1 cellular context compared by ENCODE assay signal in the genomic region with DNA sequence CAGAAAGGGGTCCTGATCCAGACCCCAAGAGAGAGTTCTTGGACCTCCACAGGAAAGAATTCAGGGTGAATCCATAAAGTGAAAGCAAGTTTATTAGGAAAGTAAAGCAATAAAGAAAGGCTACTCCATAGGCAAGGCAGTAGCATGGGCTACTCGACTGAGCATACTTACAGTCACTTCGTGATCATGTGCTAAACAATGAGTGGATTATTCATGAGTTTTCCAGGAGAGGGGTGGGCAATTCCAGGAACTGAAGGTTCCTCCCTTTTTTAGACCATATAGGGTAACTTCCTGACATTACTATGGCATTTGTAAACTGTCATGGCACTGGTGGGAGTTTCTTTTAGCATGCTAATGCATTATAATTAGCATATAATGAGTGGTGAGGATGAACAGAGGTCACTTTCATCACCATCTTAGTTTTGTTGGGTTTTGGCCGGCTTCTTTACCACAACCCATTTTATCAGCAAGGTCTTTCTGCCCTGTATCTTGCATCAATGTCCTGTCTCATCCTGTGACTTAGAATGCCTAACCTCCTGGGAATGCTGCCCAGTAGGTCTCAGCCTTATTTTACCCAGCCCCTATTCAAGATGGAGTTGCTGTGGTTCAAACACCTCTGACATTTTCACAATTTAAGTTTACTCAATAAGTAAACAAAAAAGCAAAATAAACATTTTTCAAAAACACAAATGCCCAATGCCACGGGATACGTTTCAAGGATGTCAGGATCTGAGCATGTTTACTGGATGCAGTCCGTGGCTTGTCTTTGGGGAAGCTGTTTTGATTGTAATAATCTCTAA.
TF ChIP-seq lines count a peak whose summit lies in the region.

No MANE protein-coding gene starts in this region.

TF ChIP-seq in K562, 482 proteins besides CTCF, POLR2A, EP300 and RAD21 (continued from another document):
- no peak for TF ChIP-seq CREB1 (IDR thresholded peaks at IDR 0.05)
- no peak for TF ChIP-seq CREB1 (CRISPR knock-in tag; IDR thresholded peaks at IDR 0.05)
- TF ChIP-seq, protein P1, sequence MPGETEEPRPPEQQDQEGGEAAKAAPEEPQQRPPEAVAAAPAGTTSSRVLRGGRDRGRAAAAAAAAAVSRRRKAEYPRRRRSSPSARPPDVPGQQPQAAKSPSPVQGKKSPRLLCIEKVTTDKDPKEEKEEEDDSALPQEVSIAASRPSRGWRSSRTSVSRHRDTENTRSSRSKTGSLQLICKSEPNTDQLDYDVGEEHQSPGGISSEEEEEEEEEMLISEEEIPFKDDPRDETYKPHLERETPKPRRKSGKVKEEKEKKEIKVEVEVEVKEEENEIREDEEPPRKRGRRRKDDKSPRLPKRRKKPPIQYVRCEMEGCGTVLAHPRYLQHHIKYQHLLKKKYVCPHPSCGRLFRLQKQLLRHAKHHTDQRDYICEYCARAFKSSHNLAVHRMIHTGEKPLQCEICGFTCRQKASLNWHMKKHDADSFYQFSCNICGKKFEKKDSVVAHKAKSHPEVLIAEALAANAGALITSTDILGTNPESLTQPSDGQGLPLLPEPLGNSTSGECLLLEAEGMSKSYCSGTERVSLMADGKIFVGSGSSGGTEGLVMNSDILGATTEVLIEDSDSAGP (CRISPR knock-in tag; IDR thresholded peaks at IDR 0.05), result no peak
- TF ChIP-seq NFIC (IDR thresholded peaks at IDR 0.05), result no peak
- TF ChIP-seq MYBL2 (IDR thresholded peaks at IDR 0.05; ENCODE audit: low read depth), result no peak
- TF ChIP-seq MYBL2 (CRISPR knock-in tag; IDR thresholded peaks at IDR 0.05; ENCODE audit: borderline replicate concordance), result no peak
- no peak for TF ChIP-seq SETDB1 (IDR thresholded peaks at IDR 0.05; ENCODE audit: low read length)
- TF ChIP-seq CBX3 (IDR thresholded peaks at IDR 0.05; ENCODE audit: borderline replicate concordance in 1 of 2, low read length in 2 of 2), result peak in 1 of 2 experiments; percentile 25; a peak in 1 of 3 replicates
- TF ChIP-seq ZNF23 (CRISPR knock-in tag; IDR thresholded peaks at IDR 0.05), result peak; percentile 92
- no peak for TF ChIP-seq SRSF3 (IDR thresholded peaks at IDR 0.05; ENCODE audit: insufficient read depth, low read length)
- peak; percentile 48; the same call in 1 of the 2 replicates for TF ChIP-seq NFIX (CRISPR knock-in tag; IDR thresholded peaks at IDR 0.05; ENCODE audit: low read depth)
- peak; percentile 98 for TF ChIP-seq ZKSCAN8 (CRISPR knock-in tag; IDR thresholded peaks at IDR 0.05)
- no peak for TF ChIP-seq AFF4 (CRISPR knock-in tag; IDR thresholded peaks at IDR 0.05)
- peak in 1 of 2 experiments; percentile 98; a peak in 2 of 4 replicates for TF ChIP-seq TEAD1 (CRISPR knock-in tag; IDR thresholded peaks at IDR 0.05)
- no peak for TF ChIP-seq TRIM25 (IDR thresholded peaks at IDR 0.05; ENCODE audit: borderline replicate concordance)
- no peak for TF ChIP-seq SP1 (CRISPR knock-in tag; IDR thresholded peaks at IDR 0.05)
- no peak for TF ChIP-seq EHMT2 (IDR thresholded peaks at IDR 0.05)
- no peak for TF ChIP-seq PHB2 (IDR thresholded peaks at IDR 0.05; ENCODE audit: low read depth)
- peak; percentile 82; the same call in 1 of the 2 replicates for TF ChIP-seq TOE1 (IDR thresholded peaks at IDR 0.05; ENCODE audit: borderline replicate concordance)
- no peak for TF ChIP-seq TOE1 (CRISPR knock-in tag; IDR thresholded peaks at IDR 0.05; ENCODE audit: borderline replicate concordance, low read depth)
- no peak for TF ChIP-seq SRSF9 (IDR thresholded peaks at IDR 0.05; ENCODE audit: borderline replicate concordance, low read depth, low read length)
- TF ChIP-seq, protein P2, sequence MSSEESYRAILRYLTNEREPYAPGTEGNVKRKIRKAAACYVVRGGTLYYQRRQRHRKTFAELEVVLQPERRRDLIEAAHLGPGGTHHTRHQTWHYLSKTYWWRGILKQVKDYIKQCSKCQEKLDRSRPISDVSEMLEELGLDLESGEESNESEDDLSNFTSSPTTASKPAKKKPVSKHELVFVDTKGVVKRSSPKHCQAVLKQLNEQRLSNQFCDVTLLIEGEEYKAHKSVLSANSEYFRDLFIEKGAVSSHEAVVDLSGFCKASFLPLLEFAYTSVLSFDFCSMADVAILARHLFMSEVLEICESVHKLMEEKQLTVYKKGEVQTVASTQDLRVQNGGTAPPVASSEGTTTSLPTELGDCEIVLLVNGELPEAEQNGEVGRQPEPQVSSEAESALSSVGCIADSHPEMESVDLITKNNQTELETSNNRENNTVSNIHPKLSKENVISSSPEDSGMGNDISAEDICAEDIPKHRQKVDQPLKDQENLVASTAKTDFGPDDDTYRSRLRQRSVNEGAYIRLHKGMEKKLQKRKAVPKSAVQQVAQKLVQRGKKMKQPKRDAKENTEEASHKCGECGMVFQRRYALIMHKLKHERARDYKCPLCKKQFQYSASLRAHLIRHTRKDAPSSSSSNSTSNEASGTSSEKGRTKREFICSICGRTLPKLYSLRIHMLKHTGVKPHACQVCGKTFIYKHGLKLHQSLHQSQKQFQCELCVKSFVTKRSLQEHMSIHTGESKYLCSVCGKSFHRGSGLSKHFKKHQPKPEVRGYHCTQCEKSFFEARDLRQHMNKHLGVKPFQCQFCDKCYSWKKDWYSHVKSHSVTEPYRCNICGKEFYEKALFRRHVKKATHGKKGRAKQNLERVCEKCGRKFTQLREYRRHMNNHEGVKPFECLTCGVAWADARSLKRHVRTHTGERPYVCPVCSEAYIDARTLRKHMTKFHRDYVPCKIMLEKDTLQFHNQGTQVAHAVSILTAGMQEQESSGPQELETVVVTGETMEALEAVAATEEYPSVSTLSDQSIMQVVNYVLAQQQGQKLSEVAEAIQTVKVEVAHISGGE (CRISPR knock-in tag; IDR thresholded peaks at IDR 0.05), result peak in 1 of 3 experiments; percentile 93; a peak in 2 of 6 replicates
- TF ChIP-seq ZNF551 (CRISPR knock-in tag; IDR thresholded peaks at IDR 0.05), result peak; percentile 86; the same call in 1 of the 2 replicates
- TF ChIP-seq GABPA (tag; conservative IDR thresholded peaks at IDR 0.05; ENCODE audit: low read depth), result peak; percentile 70
- no peak for TF ChIP-seq ZNF184 (CRISPR knock-in tag; IDR thresholded peaks at IDR 0.05)
- TF ChIP-seq ZBTB1 (CRISPR knock-in tag; IDR thresholded peaks at IDR 0.05; ENCODE audit: borderline replicate concordance, low read depth), result no peak
- peak; percentile 92 for TF ChIP-seq POLR2B (IDR thresholded peaks at IDR 0.05; ENCODE audit: low read depth, partially characterized antibody)
- peak; percentile 95 for TF ChIP-seq SOX6 (IDR thresholded peaks at IDR 0.05)
- TF ChIP-seq TAF1 (IDR thresholded peaks at IDR 0.05; ENCODE audit: control insufficient read depth, extremely low read depth, insufficient read depth, low read length, severe bottlenecking), result peak; percentile 46
- TF ChIP-seq YY1 (IDR thresholded peaks at IDR 0.05; ENCODE audit: borderline replicate concordance in 1 of 3, control insufficient read depth in 1 of 3, extremely low read depth in 1 of 3, insufficient read depth in 3 of 3, insufficient read length in 1 of 3, insufficient replicate concordance in 2 of 3, low read depth in 1 of 3, low read length in 2 of 3), result peak in 1 of 3 experiments; percentile 20
- TF ChIP-seq ZNF354B (CRISPR knock-in tag; IDR thresholded peaks at IDR 0.05), result peak; percentile 96
- no peak for TF ChIP-seq ZBTB8A (IDR thresholded peaks at IDR 0.05; ENCODE audit: partially characterized antibody)
- TF ChIP-seq ZNF717 (CRISPR knock-in tag; IDR thresholded peaks at IDR 0.05), result peak; percentile 84; the same call in 1 of the 2 replicates
- no peak for TF ChIP-seq E2F4 (CRISPR knock-in tag; IDR thresholded peaks at IDR 0.05; ENCODE audit: low read depth)
- TF ChIP-seq, protein P3, sequence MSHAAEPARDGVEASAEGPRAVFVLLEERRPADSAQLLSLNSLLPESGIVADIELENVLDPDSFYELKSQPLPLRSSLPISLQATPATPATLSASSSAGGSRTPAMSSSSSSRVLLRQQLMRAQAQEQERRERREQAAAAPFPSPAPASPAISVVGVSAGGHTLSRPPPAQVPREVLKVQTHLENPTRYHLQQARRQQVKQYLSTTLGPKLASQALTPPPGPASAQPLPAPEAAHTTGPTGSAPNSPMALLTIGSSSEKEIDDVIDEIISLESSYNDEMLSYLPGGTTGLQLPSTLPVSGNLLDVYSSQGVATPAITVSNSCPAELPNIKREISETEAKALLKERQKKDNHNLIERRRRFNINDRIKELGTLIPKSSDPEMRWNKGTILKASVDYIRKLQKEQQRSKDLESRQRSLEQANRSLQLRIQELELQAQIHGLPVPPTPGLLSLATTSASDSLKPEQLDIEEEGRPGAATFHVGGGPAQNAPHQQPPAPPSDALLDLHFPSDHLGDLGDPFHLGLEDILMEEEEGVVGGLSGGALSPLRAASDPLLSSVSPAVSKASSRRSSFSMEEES (CRISPR knock-in tag; IDR thresholded peaks at IDR 0.05), result peak; percentile 67
- TF ChIP-seq MTA1 (IDR thresholded peaks at IDR 0.05; ENCODE audit: borderline replicate concordance), result 0 out of 2 replicates have a peak, but pooled peaks have one; percentile 5
- peak; percentile 73; the same call in 1 of the 2 replicates for TF ChIP-seq KLF1 (tag; IDR thresholded peaks at IDR 0.05)
- TF ChIP-seq, protein P4, sequence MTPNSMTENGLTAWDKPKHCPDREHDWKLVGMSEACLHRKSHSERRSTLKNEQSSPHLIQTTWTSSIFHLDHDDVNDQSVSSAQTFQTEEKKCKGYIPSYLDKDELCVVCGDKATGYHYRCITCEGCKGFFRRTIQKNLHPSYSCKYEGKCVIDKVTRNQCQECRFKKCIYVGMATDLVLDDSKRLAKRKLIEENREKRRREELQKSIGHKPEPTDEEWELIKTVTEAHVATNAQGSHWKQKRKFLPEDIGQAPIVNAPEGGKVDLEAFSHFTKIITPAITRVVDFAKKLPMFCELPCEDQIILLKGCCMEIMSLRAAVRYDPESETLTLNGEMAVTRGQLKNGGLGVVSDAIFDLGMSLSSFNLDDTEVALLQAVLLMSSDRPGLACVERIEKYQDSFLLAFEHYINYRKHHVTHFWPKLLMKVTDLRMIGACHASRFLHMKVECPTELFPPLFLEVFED (CRISPR knock-in tag; conservative IDR thresholded peaks at IDR 0.05), result peak; percentile 99
- no peak for TF ChIP-seq PRMT5 (CRISPR knock-in tag; IDR thresholded peaks at IDR 0.05)
- peak; percentile 77 for TF ChIP-seq FOXJ2 (tag; IDR thresholded peaks at IDR 0.05)
- TF ChIP-seq HINFP (tag; conservative IDR thresholded peaks at IDR 0.05; ENCODE audit: low read depth), result peak; percentile 96
- peak; percentile 74; the same call in 1 of the 2 replicates for TF ChIP-seq SLC30A9 (CRISPR knock-in tag; IDR thresholded peaks at IDR 0.05)
- no peak for TF ChIP-seq FOXK1 (CRISPR knock-in tag; IDR thresholded peaks at IDR 0.05; ENCODE audit: borderline replicate concordance)
TF ChIP-seq in K562: peak in this region for 221.
